In the genomic region with DNA sequence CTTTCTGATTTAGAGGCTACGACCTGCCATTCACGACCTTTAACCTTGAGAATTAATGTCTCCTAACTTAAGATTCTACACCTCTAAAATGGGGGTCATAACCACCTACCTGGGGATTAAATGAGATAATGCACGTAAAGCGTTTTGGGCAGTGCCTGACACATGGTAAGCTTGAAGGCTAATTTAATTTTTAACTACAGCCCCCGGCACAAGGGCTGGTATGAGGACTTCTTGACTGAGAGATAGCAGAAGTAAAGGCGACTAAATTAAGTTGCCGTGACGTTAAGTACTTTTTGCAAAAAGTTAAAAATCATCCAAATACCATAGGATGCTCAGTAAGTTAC, we compare ENCODE assay signal across 8 cellular contexts. TPM values are rescaled to one million over a fixed set of nuclear protein-coding genes. Genes with fewer than 3 reads are reported as not detected.
DNase-seq lines count a peak whose midpoint lies in the region; ATAC-seq and TF ChIP-seq lines count a peak whose summit lies in the region.

No MANE protein-coding gene starts in this region.

- TF ChIP-seq RAD21 in HCT116 (IDR thresholded peaks at IDR 0.05; ENCODE audit: low read depth): no peak

- DNase-seq in HCT116 (ENCODE audit: low read depth, low spot score) (no peak), glutamatergic neuron (no peak), middle frontal gyrus (ENCODE audit: extremely low spot score, low spot score) (no peak), NCI-H146 treated with DMSO at 0.1 percent for 48 hours (lab: John Stamatoyannopoulos, UW; ENCODE audit: unreplicated experiment) (no peak)

- intact Hi-C loops in HCT116 (cut with micrococcal nuclease): loop anchor here (5.0 kb wide), 1 partner anchor 242 kb away; the partner anchor contains the start of gene KDM3A

- H4K20me1 ChIP-seq in HCT116 (ENCODE audit: insufficient read depth): no peaks in the 10 kb centered on the region

- POLR2A ChIA-PET in HCT116 (lab: Charles Lee): no interaction called here

- ATAC-seq in HCT116 (no peak), HG03469 (IDR thresholded peaks at IDR 0.05; ENCODE audit: unreplicated experiment) (no peak), GM21515 (IDR thresholded peaks at IDR 0.05; ENCODE audit: unreplicated experiment) (no peak)

- no peak for TF ChIP-seq POLR2A in HCT116 (IDR thresholded peaks at IDR 0.05; ENCODE audit: borderline replicate concordance, extremely low read depth, insufficient read depth, insufficient read length)

- H3K4me2 ChIP-seq in HCT116 (ENCODE audit: low read length): peak overlapping the region; percentile 85

- peak overlapping the region; percentile 95 for H3K27ac Mint-ChIP-seq in glutamatergic neuron (ENCODE audit: unreplicated experiment)

- peaks cover 58% of the 10 kb centered on the region for H3K79me2 ChIP-seq in HCT116 (ENCODE audit: insufficient read depth, low read length)

- H3K9ac ChIP-seq in HCT116 (ENCODE audit: low read length): peak overlapping the region; percentile 89
- peak overlapping the region; percentile 94 to 98 (median 96) for H3K9ac ChIP-seq in skeletal muscle tissue (ENCODE audit: low read depth in 1 of 3, low read length in 3 of 3)

- peaks cover 16% of the 10 kb centered on the region for H3K9me3 Mint-ChIP-seq in glutamatergic neuron (ENCODE audit: unreplicated experiment)

- no peaks in the 10 kb centered on the region for H3K36me3 Mint-ChIP-seq in glutamatergic neuron (ENCODE audit: unreplicated experiment)

- H2AFZ ChIP-seq in HCT116 (ENCODE audit: low read depth, low read length, poor library complexity, severe bottlenecking): peak overlapping the region; percentile 63

- RAD21 ChIA-PET in HCT116 (lab: Charles Lee; ENCODE audit: low non-redundant PET in 1 of 2, low total read pairs in 2 of 2, uncharacterized antibody in 2 of 2, unreplicated experiment in 2 of 2): no interaction called here

- H3K36me3 ChIP-seq in HCT116 (ENCODE audit: control insufficient read depth in 1 of 2, insufficient read depth in 2 of 2, low read length in 2 of 2) (no peaks in the 10 kb centered on the region; a peak in 1 of 4 replicates), skeletal muscle tissue (ENCODE audit: control insufficient read depth in 3 of 3, insufficient read depth in 3 of 3, low read length in 3 of 3) (peaks cover 0 to 2% (median 0%) of the 10 kb centered on the region in 3 donors)

- peak overlapping the region; percentile 99 for H3K4me3 Mint-ChIP-seq in glutamatergic neuron (ENCODE audit: unreplicated experiment)

- no peaks in the 10 kb centered on the region for H3K9me3 ChIP-seq in HCT116 (ENCODE audit: control insufficient read depth in 1 of 2, insufficient read depth in 1 of 2, low read depth in 1 of 2, low read length in 2 of 2)
- H3K9me3 ChIP-seq in skeletal muscle tissue (ENCODE audit: control insufficient read depth in 3 of 3, low read length in 3 of 3): no peaks in the 10 kb centered on the region

- H3K27me3 Mint-ChIP-seq in glutamatergic neuron (ENCODE audit: unreplicated experiment): peaks cover 7% of the 10 kb centered on the region

- peak overlapping the region; percentile 56 for H3K27ac ChIP-seq in HCT116 (ENCODE audit: low read depth, low read length)
- H3K27ac ChIP-seq in skeletal muscle tissue (ENCODE audit: low read depth, low read length): peak overlapping the region; percentile 78

- H3K4me1 Mint-ChIP-seq in glutamatergic neuron (ENCODE audit: low read depth, unreplicated experiment): peaks cover 12% of the 10 kb centered on the region

- TSS peak; percentile 66 for BruUV-seq in HCT116 (replicated peaks; lab: Mats Ljungman, UMichigan)

- H3K4me1 ChIP-seq in HCT116 (ENCODE audit: control insufficient read depth in 1 of 2, insufficient read depth in 2 of 2, low read length in 2 of 2): peaks cover 12 to 28% of the 10 kb centered on the region in 2 experiments
- peaks cover 13 to 36% (median 31%) of the 10 kb centered on the region in 3 donors for H3K4me1 ChIP-seq in skeletal muscle tissue (ENCODE audit: control insufficient read depth in 3 of 3, insufficient read depth in 3 of 3, low read length in 3 of 3)

- H3K27me3 ChIP-seq in HCT116 (ENCODE audit: insufficient read depth, low read length) (no peaks in the 10 kb centered on the region), skeletal muscle tissue (ENCODE audit: control insufficient read depth in 3 of 3, insufficient read depth in 3 of 3, low read length in 3 of 3) (no peaks in the 10 kb centered on the region)

- no peaks in the 10 kb centered on the region for H3K9me2 ChIP-seq in HCT116 (ENCODE audit: insufficient read depth)

- peak overlapping the region; percentile 55 to 77 for H3K4me3 ChIP-seq in HCT116 (replicated peaks in 1 of 2; ENCODE audit: low read depth in 1 of 2, low read length in 2 of 2)
- peak overlapping the region; percentile 92 for H3K4me3 ChIP-seq in WI38 (ENCODE audit: low read depth, low read length)
- peak overlapping the region; percentile 85 to 99 (median 99) for H3K4me3 ChIP-seq in skeletal muscle tissue (ENCODE audit: low read length in 3 of 3)

- CTCF ChIA-PET in HCT116 (lab: Charles Lee): no interaction called here

- no peak for TF ChIP-seq CTCF in HCT116 (IDR thresholded peaks at IDR 0.05 in 2 of 3, conservative IDR thresholded peaks at IDR 0.05 in 1 of 3; ENCODE audit: borderline replicate concordance in 1 of 3, insufficient read depth in 1 of 3, low read depth in 2 of 3, low read length in 2 of 3)
- no peak for TF ChIP-seq CTCF in WI38 (IDR thresholded peaks at IDR 0.05; ENCODE audit: low read depth, low read length)
- no peak for TF ChIP-seq CTCF in glutamatergic neuron (IDR thresholded peaks at IDR 0.05; ENCODE audit: partially characterized antibody, unreplicated experiment)

TF ChIP-seq in HCT116, 20 proteins besides CTCF, POLR2A, EP300 and RAD21:
- TF ChIP-seq ELF1 (IDR thresholded peaks at IDR 0.05; ENCODE audit: borderline replicate concordance, low read depth) (no peak), SP1 (IDR thresholded peaks at IDR 0.05; ENCODE audit: low read depth) (no peak), YY1 (IDR thresholded peaks at IDR 0.05; ENCODE audit: extremely low read depth, insufficient replicate concordance, low read depth, low read length) (no peak), CBX3 (IDR thresholded peaks at IDR 0.05; ENCODE audit: low read depth) (no peak), FOSL1 (IDR thresholded peaks at IDR 0.05; ENCODE audit: low read depth) (no peak), POLR2AphosphoS5 (IDR thresholded peaks at IDR 0.05; ENCODE audit: low read depth, low read length) (no peak), ZBTB33 (IDR thresholded peaks at IDR 0.05; ENCODE audit: extremely low read depth, insufficient replicate concordance, low read length) (no peak), CEBPB (IDR thresholded peaks at IDR 0.05; ENCODE audit: low read depth) (no peak), EZH2 (IDR thresholded peaks at IDR 0.05) (no peak), ATF3 (IDR thresholded peaks at IDR 0.05) (no peak), TCF7L2 (IDR thresholded peaks at IDR 0.05; ENCODE audit: borderline replicate concordance, extremely low read depth, insufficient read depth, insufficient read length) (no peak), JUND (IDR thresholded peaks at IDR 0.05) (no peak), ZNF274 (IDR thresholded peaks at IDR 0.05; ENCODE audit: low read depth, low read length) (no peak)

RNA-seq across cellular contexts. Expression of gene MRPL35, which starts 0.5 kb away (rescaled TPM):
- 50.3 TPM for total RNA-seq in HCT116 (2021; ENCODE audit: unreplicated experiment)
- 25.1 and 34.5 TPM in 2 replicates for polyA plus RNA-seq in HCT116 (2012)
- total RNA-seq in glutamatergic neuron (ENCODE audit: unreplicated experiment): 32.3 TPM
- total RNA-seq in skeletal muscle tissue: 20.9 TPM

RNA-seq across cellular contexts. Expression of gene IMMT, which starts 4.5 kb away (rescaled TPM):
- total RNA-seq in HCT116 (2021; ENCODE audit: unreplicated experiment) (125 TPM), glutamatergic neuron (ENCODE audit: unreplicated experiment) (124 TPM), skeletal muscle tissue (43.8 TPM)
- 64.3 and 90.4 TPM in 2 replicates for polyA plus RNA-seq in HCT116 (2012)
